ENCODE assay signal across 8 cellular contexts in genomic region chr3:10941972-10942371, GRCh38. TPM values are rescaled to one million over a fixed set of nuclear protein-coding genes. Genes with fewer than 3 reads are reported as not detected.
DNase-seq lines count a peak whose midpoint lies in the region; ATAC-seq, FAIRE-seq and TF ChIP-seq lines count a peak whose summit lies in the region.

No MANE protein-coding gene starts in this region.

- H2AFZ ChIP-seq in keratinocyte (ENCODE audit: control insufficient read depth, low read length): no peak overlapping the region

- H3K4me1 ChIP-seq in keratinocyte (ENCODE audit: control insufficient read depth, extremely low read depth, insufficient read depth, low read length): peaks cover 21% of the 10 kb centered on the region
- H3K4me1 ChIP-seq in CD8-positive, alpha-beta memory T cell (ENCODE audit: insufficient read depth, low read length): no peaks in the 10 kb centered on the region

- no peak overlapping the region for H3K4me2 ChIP-seq in keratinocyte (ENCODE audit: control insufficient read depth, extremely low read depth, insufficient read depth, low read depth, low read length)

- H4K20me1 ChIP-seq in keratinocyte (ENCODE audit: control insufficient read depth, extremely low read depth, insufficient read depth, low read length): no peaks in the 10 kb centered on the region

- H3K79me2 ChIP-seq in keratinocyte (ENCODE audit: control insufficient read depth, insufficient read depth, low read length): no peaks in the 10 kb centered on the region

- peak in 2 of 3 experiments; percentile 94 for TF ChIP-seq CTCF in keratinocyte (optimal IDR thresholded peaks at IDR 0.05 in 1 of 3, IDR thresholded peaks at IDR 0.05 in 1 of 3, conservative IDR thresholded peaks at IDR 0.05 in 1 of 3; ENCODE audit: extremely low read depth in 1 of 3, insufficient read depth in 2 of 3, low read length in 3 of 3)
- peak; percentile 77 for TF ChIP-seq CTCF in type B pancreatic cell (conservative IDR thresholded peaks at IDR 0.05)

- H3K36me3 ChIP-seq in keratinocyte (ENCODE audit: control insufficient read depth in 2 of 2, extremely low read depth in 1 of 2, insufficient read depth in 2 of 2, low read length in 2 of 2): no peaks in the 10 kb centered on the region
- H3K36me3 ChIP-seq in CD8-positive, alpha-beta memory T cell (ENCODE audit: insufficient read depth, low read length): no peaks in the 10 kb centered on the region

- DNase-seq in cardiac septum (ENCODE audit: low spot score) (peak; percentile 43), left ventricle myocardium superior (no peak), keratinocyte (ENCODE audit: low read depth, low spot score) (no peak), type B pancreatic cell (ENCODE audit: extremely low spot score, unreplicated experiment) (no peak)
- peak; percentile 31 for DNase-seq in activated CD4-positive, alpha-beta memory T cell treated with anti-CD3 and anti-CD28 coated beads, Interleukin-2, amount 10 ng/mL, durations not matched to agents 7 days and 5 days
- DNase-seq in stimulated activated naive B cell treated with anti-CD40 and anti-IgM and Interleukin-4, amounts not matched to agents 10 μg/mL and 1 μg/mL and 100 μg/mL, for 72 hours: no peak
- DNase-seq in stimulated activated naive CD4-positive, alpha-beta T cell (lab: John Stamatoyannopoulos, UW): no peak
- DNase-seq in CD8-positive, alpha-beta memory T cell: no peak

- H3K27ac ChIP-seq in keratinocyte (ENCODE audit: control insufficient read depth, insufficient read depth, low read length): no peak overlapping the region
- H3K27ac ChIP-seq in CD8-positive, alpha-beta memory T cell (ENCODE audit: low read depth, low read length): no peak overlapping the region

- dilution Hi-C loops in keratinocyte (cut with MboI; ENCODE audit: extremely low pct_ligation_motif_present, low sequenced_read_pairs): no loop called here

- POLR2A ChIA-PET in activated CD4-positive, alpha-beta memory T cell treated with anti-CD3 and anti-CD28 coated beads, Interleukin-2, amount 10 ng/mL, durations not matched to agents 7 days and 5 days (lab: Charles Lee): no interaction called here
- POLR2A ChIA-PET in CD8-positive, alpha-beta memory T cell (lab: Charles Lee): no interaction called here

- no peaks in the 10 kb centered on the region for H3K9me1 ChIP-seq in keratinocyte (ENCODE audit: control insufficient read depth, extremely low read depth, insufficient read depth, low read length)

- no peaks in the 10 kb centered on the region for H3K36me3 Mint-ChIP-seq in activated CD4-positive, alpha-beta memory T cell treated with anti-CD3 and anti-CD28 coated beads, Interleukin-2, amount 10 ng/mL, durations not matched to agents 7 days and 5 days (ENCODE audit: low read depth)
- no peaks in the 10 kb centered on the region for H3K36me3 Mint-ChIP-seq in type B pancreatic cell
- H3K36me3 Mint-ChIP-seq in stimulated activated naive B cell treated with anti-CD40 and anti-IgM and Interleukin-4, amounts not matched to agents 10 μg/mL and 1 μg/mL and 100 μg/mL, for 72 hours: no peaks in the 10 kb centered on the region
- H3K36me3 Mint-ChIP-seq in CD8-positive, alpha-beta memory T cell: no peaks in the 10 kb centered on the region

- no peaks in the 10 kb centered on the region for H3K27me3 Mint-ChIP-seq in activated CD4-positive, alpha-beta memory T cell treated with anti-CD3 and anti-CD28 coated beads, Interleukin-2, amount 10 ng/mL, durations not matched to agents 7 days and 5 days
- peaks cover 32% of the 10 kb centered on the region for H3K27me3 Mint-ChIP-seq in type B pancreatic cell
- H3K27me3 Mint-ChIP-seq in stimulated activated naive B cell treated with anti-CD40 and anti-IgM and Interleukin-4, amounts not matched to agents 10 μg/mL and 1 μg/mL and 100 μg/mL, for 72 hours: peaks cover 21 to 25% of the 10 kb centered on the region in 2 donors
- peaks cover 16 to 33% of the 10 kb centered on the region in 2 donors for H3K27me3 Mint-ChIP-seq in CD8-positive, alpha-beta memory T cell

- no peak overlapping the region for H3K27ac Mint-ChIP-seq in activated CD4-positive, alpha-beta memory T cell treated with anti-CD3 and anti-CD28 coated beads, Interleukin-2, amount 10 ng/mL, durations not matched to agents 7 days and 5 days
- H3K27ac Mint-ChIP-seq in type B pancreatic cell: no peak overlapping the region
- H3K27ac Mint-ChIP-seq in stimulated activated naive B cell treated with anti-CD40 and anti-IgM and Interleukin-4, amounts not matched to agents 10 μg/mL and 1 μg/mL and 100 μg/mL, for 72 hours: no peak overlapping the region
- no peak overlapping the region for H3K27ac Mint-ChIP-seq in CD8-positive, alpha-beta memory T cell

- no peak overlapping the region for H3K9ac ChIP-seq in keratinocyte (ENCODE audit: control insufficient read depth, extremely low read depth, insufficient read depth, low read length)

- no peaks in the 10 kb centered on the region for H3K9me3 Mint-ChIP-seq in activated CD4-positive, alpha-beta memory T cell treated with anti-CD3 and anti-CD28 coated beads, Interleukin-2, amount 10 ng/mL, durations not matched to agents 7 days and 5 days
- H3K9me3 Mint-ChIP-seq in type B pancreatic cell: no peaks in the 10 kb centered on the region
- peaks cover 2 to 9% of the 10 kb centered on the region in 2 donors for H3K9me3 Mint-ChIP-seq in stimulated activated naive B cell treated with anti-CD40 and anti-IgM and Interleukin-4, amounts not matched to agents 10 μg/mL and 1 μg/mL and 100 μg/mL, for 72 hours
- H3K9me3 Mint-ChIP-seq in CD8-positive, alpha-beta memory T cell: peaks cover 0 to 8% (median 0%) of the 10 kb centered on the region in 5 donors

- H3K4me1 Mint-ChIP-seq in activated CD4-positive, alpha-beta memory T cell treated with anti-CD3 and anti-CD28 coated beads, Interleukin-2, amount 10 ng/mL, durations not matched to agents 7 days and 5 days: no peaks in the 10 kb centered on the region
- no peaks in the 10 kb centered on the region for H3K4me1 Mint-ChIP-seq in type B pancreatic cell (ENCODE audit: unreplicated experiment)
- no peaks in the 10 kb centered on the region for H3K4me1 Mint-ChIP-seq in stimulated activated naive B cell treated with anti-CD40 and anti-IgM and Interleukin-4, amounts not matched to agents 10 μg/mL and 1 μg/mL and 100 μg/mL, for 72 hours
- no peaks in the 10 kb centered on the region for H3K4me1 Mint-ChIP-seq in CD8-positive, alpha-beta memory T cell

- intact Hi-C loops in cardiac septum (cut with DNase I): no loop called here
- intact Hi-C loops in left ventricle myocardium superior (cut with micrococcal nuclease): no loop called here

- FAIRE-seq in keratinocyte (lab: Jason Lieb, UNC): peak; percentile 26

- no peak for ATAC-seq in left ventricle myocardium superior
- no peak for ATAC-seq in stimulated activated naive B cell treated with anti-CD40 and anti-IgM and Interleukin-4, amounts not matched to agents 10 μg/mL and 1 μg/mL and 100 μg/mL, for 72 hours (replicated peaks)

- H3K4me3 ChIP-seq in keratinocyte (ENCODE audit: control insufficient read depth in 2 of 3, extremely low read depth in 1 of 3, insufficient read depth in 2 of 3, low read depth in 1 of 3, low read length in 3 of 3): no peak overlapping the region
- H3K4me3 ChIP-seq in CD8-positive, alpha-beta memory T cell (ENCODE audit: low read length): no peak overlapping the region

- no peaks in the 10 kb centered on the region for H3K27me3 ChIP-seq in keratinocyte (ENCODE audit: control insufficient read depth, extremely low read depth, insufficient read depth, low read length)
- no peaks in the 10 kb centered on the region for H3K27me3 ChIP-seq in CD8-positive, alpha-beta memory T cell (ENCODE audit: insufficient read depth, low read length, poor library complexity, severe bottlenecking)

- CTCF ChIA-PET in activated CD4-positive, alpha-beta memory T cell treated with anti-CD3 and anti-CD28 coated beads, Interleukin-2, amount 10 ng/mL, durations not matched to agents 7 days and 5 days (lab: Charles Lee): interaction anchor here (0.6 to 1.5 kb wide), 5 partner anchors 112 to 597 kb away, joined by 3 read pairs; no protein-coding TSS in a partner anchor
- CTCF ChIA-PET in CD8-positive, alpha-beta memory T cell (lab: Charles Lee): no interaction called here

- no peaks in the 10 kb centered on the region for H3K9me3 ChIP-seq in keratinocyte (ENCODE audit: control insufficient read depth, low read depth, low read length)
- no peaks in the 10 kb centered on the region for H3K9me3 ChIP-seq in CD8-positive, alpha-beta memory T cell (ENCODE audit: low read length)

- H3K4me3 Mint-ChIP-seq in activated CD4-positive, alpha-beta memory T cell treated with anti-CD3 and anti-CD28 coated beads, Interleukin-2, amount 10 ng/mL, durations not matched to agents 7 days and 5 days: no peak overlapping the region
- H3K4me3 Mint-ChIP-seq in type B pancreatic cell: no peak overlapping the region
- no peak overlapping the region for H3K4me3 Mint-ChIP-seq in stimulated activated naive B cell treated with anti-CD40 and anti-IgM and Interleukin-4, amounts not matched to agents 10 μg/mL and 1 μg/mL and 100 μg/mL, for 72 hours
- H3K4me3 Mint-ChIP-seq in CD8-positive, alpha-beta memory T cell: no peak overlapping the region

RNA-seq across cellular contexts. Expression of gene SLC6A1, which starts 50.6 kb away (rescaled TPM):
- total RNA-seq in cardiac septum (2.1 TPM), left ventricle myocardium superior (0.62 TPM), type B pancreatic cell (ENCODE audit: low replicate concordance) (0.43 and 6.3 TPM in 2 replicates)
- total RNA-seq in activated CD4-positive, alpha-beta memory T cell treated with anti-CD3 and anti-CD28 coated beads, Interleukin-2, amount 10 ng/mL, durations not matched to agents 7 days and 5 days: not detected
- polyA plus RNA-seq in keratinocyte: not detected in 3 replicates
- not detected for polyA plus RNA-seq in keratinocyte (2011; ENCODE audit: low read depth)
- not detected in 2 replicates for polyA plus RNA-seq in keratinocyte (2011; cell fraction: cytosol; rRNA removed)
- not detected in 2 replicates for polyA plus RNA-seq in keratinocyte (2011; cell fraction: nucleus; rRNA removed)
- not detected in 2 replicates for polyA plus RNA-seq in keratinocyte (2012; ENCODE audit: low replicate concordance)
- polyA minus RNA-seq in keratinocyte: not detected in 3 replicates
- polyA minus RNA-seq in keratinocyte (2011; cell fraction: cytosol; rRNA and poly(A)+ RNA removed): not detected
- not detected in 2 replicates for polyA minus RNA-seq in keratinocyte (2011; cell fraction: nucleus; rRNA and poly(A)+ RNA removed)
- not detected for total RNA-seq in CD8-positive, alpha-beta memory T cell
- not detected for polyA plus RNA-seq in CD8-positive, alpha-beta memory T cell

Comparison
In these comparisons a context has a peak if more than half of its experiments do, and no peak if none do; other contexts are left out.
1. DNase-seq: peak in cardiac septum (single experiment) and activated CD4-positive, alpha-beta memory T cell treated with anti-CD3 and anti-CD28 coated beads, Interleukin-2, amount 10 ng/mL, durations not matched to agents 7 days and 5 days (single experiment); none in left ventricle myocardium superior (single experiment), keratinocyte (single experiment), type B pancreatic cell (single experiment), stimulated activated naive B cell treated with anti-CD40 and anti-IgM and Interleukin-4, amounts not matched to agents 10 μg/mL and 1 μg/mL and 100 μg/mL, for 72 hours (single experiment), stimulated activated naive CD4-positive, alpha-beta T cell (0 of 6) and CD8-positive, alpha-beta memory T cell (0 of 5).